Comparison of ENCODE assay signal across 8 cellular contexts in genomic region chr15:42133892-42134502, GRCh38. TPM values are rescaled to one million over a fixed set of nuclear protein-coding genes. Genes with fewer than 3 reads are reported as not detected.
DNase-seq lines count a peak whose midpoint lies in the region; TF ChIP-seq lines count a peak whose summit lies in the region.

No MANE protein-coding gene starts in this region.

- no peaks in the 10 kb centered on the region for H3K9me3 Mint-ChIP-seq in type B pancreatic cell

- H3K27ac ChIP-seq in VCaP: no peak overlapping the region

- H3K36me3 Mint-ChIP-seq in type B pancreatic cell: no peaks in the 10 kb centered on the region

- TF ChIP-seq CTCF in VCaP (conservative IDR thresholded peaks at IDR 0.05) (peak; percentile 93), type B pancreatic cell (conservative IDR thresholded peaks at IDR 0.05) (peak; percentile 67)

- H3K4me3 Mint-ChIP-seq in type B pancreatic cell: no peak overlapping the region

- H3K27ac Mint-ChIP-seq in type B pancreatic cell: no peak overlapping the region

- DNase-seq in NCI-H2227 (lab: John Stamatoyannopoulos, UW; ENCODE audit: unreplicated experiment): peak; percentile 33
- DNase-seq in NCI-H2227 treated with DMSO at 0.1 percent for 48 hours (lab: John Stamatoyannopoulos, UW): no peak
- peak; percentile 62 for DNase-seq in NCI-H146 (lab: John Stamatoyannopoulos, UW)
- DNase-seq in cerebellar cortex (ENCODE audit: low spot score): peak; percentile 30
- peak; percentile 53 for DNase-seq in myocyte (ENCODE audit: low read depth)
- DNase-seq in type B pancreatic cell (ENCODE audit: extremely low spot score, unreplicated experiment): no peak
- DNase-seq in effector CD8-positive, alpha-beta T cell (lab: John Stamatoyannopoulos, UW): no peak

- peaks cover 23% of the 10 kb centered on the region for H3K27me3 Mint-ChIP-seq in type B pancreatic cell

- peaks cover 12% of the 10 kb centered on the region for H3K4me1 Mint-ChIP-seq in type B pancreatic cell (ENCODE audit: unreplicated experiment)

RNA-seq across cellular contexts. Expression of gene PLA2G4F, which starts 22.4 kb away (rescaled TPM):
- not detected in 2 replicates for total RNA-seq in myocyte
- polyA plus RNA-seq in myocyte (2012): not detected
- total RNA-seq in type B pancreatic cell (ENCODE audit: low replicate concordance): 1.1 and 3.2 TPM in 2 replicates

RNA-seq across cellular contexts. Expression of gene PLA2G4D, which starts 39.6 kb away (rescaled TPM):
- total RNA-seq in myocyte (not detected in 2 replicates), type B pancreatic cell (ENCODE audit: low replicate concordance) (not detected in 2 replicates)
- not detected for polyA plus RNA-seq in myocyte (2012)

Comparison
In these comparisons a context has a peak if more than half of its experiments do, and no peak if none do; other contexts are left out.
1. DNase-seq: peak in NCI-H2227 (single experiment), NCI-H146 (single experiment), cerebellar cortex (single experiment) and myocyte (single experiment); none in NCI-H2227 treated with DMSO at 0.1 percent for 48 hours (single experiment), type B pancreatic cell (single experiment) and effector CD8-positive, alpha-beta T cell (single experiment).